ENCODE assay signal across 15 cellular contexts in the genomic region with DNA sequence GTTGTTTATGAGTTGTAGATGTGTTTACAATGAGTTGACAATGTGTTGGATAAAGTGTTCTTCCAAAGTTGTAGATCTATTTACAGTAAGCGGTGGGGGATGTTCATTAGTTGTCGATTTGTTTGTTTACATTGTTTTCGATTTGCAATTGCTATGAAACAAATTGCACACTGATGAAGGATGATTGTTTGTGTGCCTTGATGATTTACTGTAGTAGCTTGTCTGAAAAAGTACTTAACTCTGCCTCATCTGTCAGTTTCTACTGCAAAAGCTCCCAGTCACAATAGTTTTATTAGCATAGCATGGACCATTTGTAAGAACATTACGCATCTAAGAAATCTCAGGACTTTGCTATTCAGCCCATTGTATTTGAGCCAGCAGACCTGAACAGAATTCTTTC.
A peak's percentile ranks its signal among the peaks of the same experiment; 100 is the strongest.
DNase-seq lines count a peak whose midpoint lies in the region; ATAC-seq and TF ChIP-seq lines count a peak whose summit lies in the region.
"Had no signal": no experiment of that assay in that cellular context is flagged by ENCODE, and none has a peak within 500 bp of the region (broad histone marks: within the 10 kb centered on the region; RNA-seq: fewer than 3 reads in every experiment).

No MANE protein-coding gene starts in this region.

- H3K27me3 ChIP-seq in smooth muscle cell (ENCODE audit: low read depth): peaks cover 47% of the 10 kb centered on the region
- no peaks in the 10 kb centered on the region for H3K27me3 ChIP-seq in PC-3 (ENCODE audit: low read length)

- H2AFZ ChIP-seq in smooth muscle cell (ENCODE audit: low read depth): peak overlapping the region; percentile 62
- H2AFZ ChIP-seq in PC-3 (ENCODE audit: low read length): no peak overlapping the region
- H2AFZ ChIP-seq: GM23338 had no signal

- no peaks in the 10 kb centered on the region for H3K36me3 Mint-ChIP-seq in activated CD4-positive, alpha-beta T cell treated with anti-CD3 and anti-CD28 coated beads, Interleukin-2, amount 10 ng/mL, durations not matched to agents 24 days and 14 days (ENCODE audit: low read depth)

- H3K4me1 ChIP-seq in smooth muscle cell (ENCODE audit: low read depth): no peaks in the 10 kb centered on the region
- H3K4me1 ChIP-seq in PC-3 (ENCODE audit: insufficient read depth, low read length): no peaks in the 10 kb centered on the region

- H3K9ac ChIP-seq in smooth muscle cell (ENCODE audit: low read depth) (no peak overlapping the region), PC-3 (ENCODE audit: low read length) (no peak overlapping the region)

- no peaks in the 10 kb centered on the region for H3K79me2 ChIP-seq in smooth muscle cell (ENCODE audit: low read depth)
- H3K79me2 ChIP-seq in PC-3 (ENCODE audit: low read length): no peaks in the 10 kb centered on the region

- H3K9me3 Mint-ChIP-seq in activated CD4-positive, alpha-beta T cell treated with anti-CD3 and anti-CD28 coated beads, Interleukin-2, amount 10 ng/mL, durations not matched to agents 24 days and 14 days: peaks cover 4% of the 10 kb centered on the region

- H3K27ac ChIP-seq in smooth muscle cell (ENCODE audit: low read depth) (no peak overlapping the region), PC-3 (ENCODE audit: low read length) (no peak overlapping the region)
- H3K27ac ChIP-seq: 22Rv1 had no signal

- H3K4me2 ChIP-seq in smooth muscle cell: no peak overlapping the region
- no peak overlapping the region for H3K4me2 ChIP-seq in PC-3 (ENCODE audit: low read length)
- H3K4me2 ChIP-seq: GM23338 had no signal

- no peak overlapping the region for H3K27ac Mint-ChIP-seq in activated CD4-positive, alpha-beta T cell treated with anti-CD3 and anti-CD28 coated beads, Interleukin-2, amount 10 ng/mL, durations not matched to agents 24 days and 14 days
- H3K27ac Mint-ChIP-seq: GM23338 had no signal

- no peak overlapping the region for H3K4me3 Mint-ChIP-seq in activated CD4-positive, alpha-beta T cell treated with anti-CD3 and anti-CD28 coated beads, Interleukin-2, amount 10 ng/mL, durations not matched to agents 24 days and 14 days
- H3K4me3 Mint-ChIP-seq: GM23338 had no signal

- no peaks in the 10 kb centered on the region for H3K9me2 ChIP-seq in PC-3 (replicated peaks; ENCODE audit: low read length)

- no peak for ATAC-seq in PC-3
- ATAC-seq: GM23338, HepG2 had no signal

- no peaks in the 10 kb centered on the region for H4K20me1 ChIP-seq in smooth muscle cell (ENCODE audit: low read depth)
- H4K20me1 ChIP-seq in PC-3 (ENCODE audit: low read length): no peaks in the 10 kb centered on the region

- no peaks in the 10 kb centered on the region for H3K36me3 ChIP-seq in smooth muscle cell (ENCODE audit: low read depth)
- no peaks in the 10 kb centered on the region for H3K36me3 ChIP-seq in PC-3 (ENCODE audit: low read depth, low read length)

- no peaks in the 10 kb centered on the region for H3K27me3 Mint-ChIP-seq in activated CD4-positive, alpha-beta T cell treated with anti-CD3 and anti-CD28 coated beads, Interleukin-2, amount 10 ng/mL, durations not matched to agents 24 days and 14 days

- CTCF ChIA-PET in PC-3 (lab: Charles Lee): no interaction called here

- peak; percentile 1 for DNase-seq in NCI-H1105 treated with DMSO at 0.1 percent for 48 hours (lab: John Stamatoyannopoulos, UW)
- DNase-seq in NCI-H1105 (lab: John Stamatoyannopoulos, UW): no peak
- peak; percentile 48 for DNase-seq in NCI-H69 (lab: John Stamatoyannopoulos, UW)
- peak; percentile 3 for DNase-seq in kidney glomerular epithelial cell (lab: John Stamatoyannopoulos, UW)
- DNase-seq in smooth muscle cell (lab: John Stamatoyannopoulos, UW; ENCODE audit: unreplicated experiment): no peak
- DNase-seq in PC-3: no peak
- DNase-seq in activated CD4-positive, alpha-beta T cell treated with anti-CD3 and anti-CD28 coated beads, Interleukin-2, amount 10 ng/mL, durations not matched to agents 24 days and 14 days: no peak
- no peak for DNase-seq in DMS79 treated with DMSO at 0.1 percent for 48 hours (lab: John Stamatoyannopoulos, UW)
- DNase-seq: DMS 273 treated with DMSO at 0.1 percent for 48 hours, DMS79, EL, H7 had no signal

- H3K4me1 Mint-ChIP-seq in activated CD4-positive, alpha-beta T cell treated with anti-CD3 and anti-CD28 coated beads, Interleukin-2, amount 10 ng/mL, durations not matched to agents 24 days and 14 days: no peaks in the 10 kb centered on the region

- BruUV-seq in PC-3 (replicated peaks; lab: Mats Ljungman, UMichigan): no TSS peak

- WGBS in smooth muscle cell (ENCODE audit: low lambda C conversion rate): 54% methylated on average over 4 of the region's 4 CpGs

- no peak for TF ChIP-seq CTCF in smooth muscle cell (IDR thresholded peaks at IDR 0.05; ENCODE audit: borderline replicate concordance, insufficient read depth, poor library complexity, severe bottlenecking)
- TF ChIP-seq CTCF in PC-3 (conservative IDR thresholded peaks at IDR 0.05; ENCODE audit: low read depth, low read length): no peak

- POLR2A ChIA-PET in PC-3 (lab: Charles Lee; ENCODE audit: unreplicated experiment): no interaction called here

- H3K4me3 ChIP-seq in smooth muscle cell: no peak overlapping the region
- H3K4me3 ChIP-seq in PC-3 (ENCODE audit: low read length): no peak overlapping the region
- H3K4me3 ChIP-seq: GM23338 had no signal

- H3F3A ChIP-seq in smooth muscle cell (ENCODE audit: low read depth) (no peaks in the 10 kb centered on the region), PC-3 (ENCODE audit: low read length, unreplicated experiment) (no peaks in the 10 kb centered on the region)

- intact Hi-C loops in PC-3 (cut with micrococcal nuclease): no loop called here
- intact Hi-C loops in activated CD4-positive, alpha-beta T cell treated with anti-CD3 and anti-CD28 coated beads, Interleukin-2, amount 10 ng/mL, durations not matched to agents 24 days and 14 days (cut with micrococcal nuclease): no loop called here

- no peaks in the 10 kb centered on the region for H3K9me3 ChIP-seq in smooth muscle cell (replicated peaks; ENCODE audit: low read depth)
- H3K9me3 ChIP-seq in PC-3 (ENCODE audit: low read length): no peaks in the 10 kb centered on the region

Comparison
In these comparisons a context has a peak if more than half of its experiments do, and no peak if none do; other contexts are left out.
1. DNase-seq: peak in NCI-H1105 treated with DMSO at 0.1 percent for 48 hours (single experiment), NCI-H69 (single experiment) and kidney glomerular epithelial cell (single experiment); none in NCI-H1105 (single experiment), smooth muscle cell (single experiment), PC-3 (single experiment), activated CD4-positive, alpha-beta T cell treated with anti-CD3 and anti-CD28 coated beads, Interleukin-2, amount 10 ng/mL, durations not matched to agents 24 days and 14 days (single experiment) and DMS79 treated with DMSO at 0.1 percent for 48 hours (single experiment).